ENCODE assay signal across 20 cellular contexts in the genomic region with DNA sequence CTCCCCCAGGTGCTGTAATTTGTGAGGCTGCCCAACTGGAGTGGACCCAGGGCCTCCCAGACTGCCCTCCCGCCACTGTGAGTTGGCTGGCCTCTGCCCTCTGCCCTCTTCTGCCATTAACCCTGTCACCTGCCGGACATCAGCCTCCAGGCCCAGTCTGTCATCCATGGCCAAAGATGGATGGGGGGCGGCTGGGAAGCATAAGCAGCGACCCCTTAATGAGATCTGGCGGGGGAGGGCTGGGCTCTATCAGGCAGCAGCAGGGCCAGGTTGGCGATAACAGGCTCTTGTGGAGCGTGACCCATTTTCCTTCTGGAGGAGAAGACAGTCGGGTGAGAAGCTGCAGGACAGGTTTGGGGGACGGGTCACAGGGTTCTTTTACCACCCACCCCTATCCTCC. TPM values are rescaled to one million over a fixed set of nuclear protein-coding genes. Genes with fewer than 3 reads are reported as not detected.
DNase-seq lines count a peak whose midpoint lies in the region; ATAC-seq, FAIRE-seq and TF ChIP-seq lines count a peak whose summit lies in the region.
"Had no signal": no experiment of that assay in that cellular context is flagged by ENCODE, and none has a peak within 500 bp of the region (broad histone marks: within the 10 kb centered on the region; RNA-seq: fewer than 3 reads in every experiment).

No MANE protein-coding gene starts in this region.

- no peaks in the 10 kb centered on the region for H3K23me2 ChIP-seq in H9 (ENCODE audit: insufficient read length, low read depth, low read length, poor library complexity, severe bottlenecking)
- H3K23me2 ChIP-seq in H1 (ENCODE audit: low read depth, low read length), result no peaks in the 10 kb centered on the region

- DNase-seq in H9 (no peak), NCI-H82 treated with DMSO at 0.1 percent for 48 hours (lab: John Stamatoyannopoulos, UW; ENCODE audit: unreplicated experiment) (peak; percentile 31), H1 (ENCODE audit: low read depth in 1 of 2, low spot score in 2 of 2) (no peak), neural progenitor cell (ENCODE audit: low spot score) (no peak), MM.1S (no peak), inferior parietal cortex (ENCODE audit: extremely low spot score) (no peak), hypothalamus (lab: John Stamatoyannopoulos, UW) (no peak)
- DNase-seq: Caco-2; CD4-positive, CD25-positive, alpha-beta regulatory T cell; EL; MV-4-11; NCI-H1930; NCI-H446; NCI-H774; PC-9; SJCRH30 had no signal

- H3F3A ChIP-seq in neural progenitor cell (ENCODE audit: low read depth) (peaks cover 64% of the 10 kb centered on the region), MM.1S (ENCODE audit: insufficient read depth, low read length) (no peaks in the 10 kb centered on the region)

- POLR2A ChIA-PET in H1 (lab: Charles Lee; ENCODE audit: partially characterized antibody), result interaction anchor here (0.8 to 3.1 kb wide), 5 partner anchors 10 to 52 kb away, joined by 3 to 12 read pairs (median 8); partner anchors contain the start of gene NFE2L1

- ATAC-seq in GM18519 (IDR thresholded peaks at IDR 0.05; ENCODE audit: low FRiP score, unreplicated experiment), result no peak

- H2BK15ac ChIP-seq in H9 (ENCODE audit: low read depth, low read length) (no peak overlapping the region; the same call in 1 of the 2 replicates), H1 (ENCODE audit: low read length) (no peak overlapping the region; the same call in 1 of the 2 replicates)

- H3T11ph ChIP-seq in H9 (ENCODE audit: low read length), result no peak overlapping the region

- H3K9me3 ChIP-seq in H9 (ENCODE audit: control insufficient read depth, low read depth, low read length), result no peaks in the 10 kb centered on the region
- no peaks in the 10 kb centered on the region for H3K9me3 ChIP-seq in H1 (ENCODE audit: insufficient read depth in 2 of 2, low read depth in 1 of 2, low read length in 1 of 2)
- no peaks in the 10 kb centered on the region for H3K9me3 ChIP-seq in neural progenitor cell (ENCODE audit: low read depth)
- no peaks in the 10 kb centered on the region for H3K9me3 ChIP-seq in MM.1S (replicated peaks; ENCODE audit: insufficient read depth, low read length)
- H3K9me3 ChIP-seq: Caco-2, SJCRH30 had no signal

- no peak for TF ChIP-seq POLR2A in H1 (IDR thresholded peaks at IDR 0.05; ENCODE audit: control extremely low read depth in 1 of 2, low read depth in 2 of 2, low read length in 2 of 2)

- H3K27ac ChIP-seq in H9 (ENCODE audit: insufficient read length, low read depth, low read length), result no peak overlapping the region
- no peak overlapping the region for H3K27ac ChIP-seq in H1 (ENCODE audit: low read depth, low read length)
- peak overlapping the region; percentile 88 for H3K27ac ChIP-seq in neural progenitor cell
- H3K27ac ChIP-seq in MM.1S (ENCODE audit: low read length), result no peak overlapping the region
- H3K27ac ChIP-seq: PC-9, SJCRH30 had no signal

- H2AK5ac ChIP-seq in H9 (ENCODE audit: insufficient read length, low read length), result no peak overlapping the region
- no peak overlapping the region for H2AK5ac ChIP-seq in H1 (ENCODE audit: low read depth, low read length)

- H4K20me1 ChIP-seq in H9 (ENCODE audit: control insufficient read depth, insufficient read depth, insufficient read length) (no peaks in the 10 kb centered on the region), H1 (replicated peaks in 1 of 2; ENCODE audit: control insufficient read depth in 1 of 2, insufficient read depth in 2 of 2, low read length in 2 of 2) (no peaks in the 10 kb centered on the region), neural progenitor cell (ENCODE audit: low read depth) (no peaks in the 10 kb centered on the region), MM.1S (ENCODE audit: insufficient read depth, low read length) (no peaks in the 10 kb centered on the region)

- no peaks in the 10 kb centered on the region for H3K79me2 ChIP-seq in H9 (ENCODE audit: insufficient read depth, low read length)
- no peaks in the 10 kb centered on the region for H3K79me2 ChIP-seq in H1 (ENCODE audit: control insufficient read depth in 1 of 2, insufficient read depth in 2 of 2, low read length in 2 of 2)
- H3K79me2 ChIP-seq in neural progenitor cell (ENCODE audit: low read depth), result no peaks in the 10 kb centered on the region
- H3K79me2 ChIP-seq in MM.1S (ENCODE audit: low read length), result no peaks in the 10 kb centered on the region

- H2BK12ac ChIP-seq in H9 (ENCODE audit: insufficient read length, low read depth, low read length) (no peak overlapping the region), H1 (ENCODE audit: low read depth, low read length) (peak overlapping the region; percentile 22; the same call in 1 of the 2 replicates)

- no CpG with 5 or more reads among the region's 9 CpGs for WGBS in H9 (ENCODE audit: extremely low coverage, insufficient read length, low lambda C conversion rate)
- WGBS in H1 (ENCODE audit: extremely low coverage in 1 of 2, insufficient coverage in 1 of 2, insufficient read length in 1 of 2, insufficient replicate concordance in 2 of 2, low coverage in 1 of 2, low lambda C conversion rate in 2 of 2, missing lambda C conversion rate in 1 of 2), 2 experiments, result 88% methylated on average over 9 of the region's 9 CpGs; no CpG with 5 or more reads in 1 of the 2 experiments

- H4K91ac ChIP-seq in H9 (ENCODE audit: insufficient read length, low read depth, low read length), result no peak overlapping the region
- H4K91ac ChIP-seq in H1 (replicated peaks; ENCODE audit: insufficient read length, low read length), result no peak overlapping the region

- H3K4me1 Mint-ChIP-seq in H9 (peaks cover 52 to 57% of the 10 kb centered on the region in 2 experiments), neural progenitor cell (peaks cover 73% of the 10 kb centered on the region)
- H3K4me1 Mint-ChIP-seq: CD4-positive, CD25-positive, alpha-beta regulatory T cell had no signal

- H3K18ac ChIP-seq in H9 (ENCODE audit: insufficient read length, low read depth, low read length), result no peak overlapping the region
- H3K18ac ChIP-seq in H1 (ENCODE audit: extremely low read depth, low read length), result peak overlapping the region; percentile 79; the same call in 1 of the 2 replicates

- no peak overlapping the region for H2AFZ ChIP-seq in H9 (ENCODE audit: low read length)
- H2AFZ ChIP-seq in H1 (ENCODE audit: low read length), result no peak overlapping the region
- no peak overlapping the region for H2AFZ ChIP-seq in neural progenitor cell (replicated peaks)
- H2AFZ ChIP-seq in MM.1S (ENCODE audit: low read length), result no peak overlapping the region
- H2AFZ ChIP-seq: PC-9 had no signal

- H3K4me1 ChIP-seq in H9 (ENCODE audit: insufficient read depth, low read length), result peaks cover 3% of the 10 kb centered on the region; the same call in 1 of the 2 replicates
- peaks cover 10 to 27% (median 19%) of the 10 kb centered on the region in 4 experiments for H3K4me1 ChIP-seq in H1 (replicated peaks in 1 of 4; ENCODE audit: control insufficient read depth in 3 of 4, insufficient read depth in 4 of 4, low read length in 3 of 4)
- peaks cover 72% of the 10 kb centered on the region for H3K4me1 ChIP-seq in neural progenitor cell
- H3K4me1 ChIP-seq in MM.1S (ENCODE audit: low read length), result no peaks in the 10 kb centered on the region
- H3K4me1 ChIP-seq: Caco-2 had no signal

- no peak overlapping the region for H3K56ac ChIP-seq in H9 (ENCODE audit: insufficient read length, low read depth, low read length)
- H3K56ac ChIP-seq in H1 (replicated peaks; ENCODE audit: insufficient read length, low read depth, low read length), result no peak overlapping the region

- no peaks in the 10 kb centered on the region for H3K36me3 Mint-ChIP-seq in H9 (ENCODE audit: insufficient read depth in 1 of 3, low read depth in 3 of 3)
- no peaks in the 10 kb centered on the region for H3K36me3 Mint-ChIP-seq in neural progenitor cell
- H3K36me3 Mint-ChIP-seq: CD4-positive, CD25-positive, alpha-beta regulatory T cell had no signal

- no peak overlapping the region for H2BK5ac ChIP-seq in H9 (ENCODE audit: insufficient read length, low read length)
- no peak overlapping the region for H2BK5ac ChIP-seq in H1 (ENCODE audit: low read depth, low read length)

- H2BK120ac ChIP-seq in H9 (ENCODE audit: low read depth, low read length, poor library complexity, severe bottlenecking), result no peak overlapping the region
- H2BK120ac ChIP-seq in H1 (replicated peaks; ENCODE audit: low read depth, low read length), result no peak overlapping the region

- no peak for TF ChIP-seq EP300 in H1 (IDR thresholded peaks at IDR 0.05; ENCODE audit: borderline replicate concordance in 1 of 2, low read depth in 2 of 2, low read length in 2 of 2)

- H3K9ac ChIP-seq in H9 (ENCODE audit: extremely low read depth, insufficient read length, low read length) (no peak overlapping the region), H1 (replicated peaks in 1 of 4; ENCODE audit: extremely low read depth in 1 of 4, low read depth in 3 of 4, low read length in 3 of 4) (no peak overlapping the region), neural progenitor cell (no peak overlapping the region), MM.1S (ENCODE audit: low read length) (no peak overlapping the region)

- H4K8ac ChIP-seq in H9 (replicated peaks; ENCODE audit: insufficient read length, low read depth, low read length) (no peak overlapping the region), H1 (ENCODE audit: extremely low read depth, insufficient read depth, low read length) (no peak overlapping the region)

- H2BK20ac ChIP-seq in H9 (ENCODE audit: low read depth, low read length, poor library complexity, severe bottlenecking), result no peak overlapping the region
- H2BK20ac ChIP-seq in H1 (ENCODE audit: low read length), result no peak overlapping the region; the same call in 1 of the 2 replicates

- no peaks in the 10 kb centered on the region; the same call in 1 of the 2 replicates for H3K27me3 Mint-ChIP-seq in H9 (ENCODE audit: low read depth)
- H3K27me3 Mint-ChIP-seq in neural progenitor cell (ENCODE audit: insufficient read depth, low read depth), result peaks cover 6% of the 10 kb centered on the region

- H3K4ac ChIP-seq in H9 (ENCODE audit: low read depth, low read length), result no peak overlapping the region
- no peak overlapping the region for H3K4ac ChIP-seq in H1 (replicated peaks; ENCODE audit: insufficient read length, low read depth, low read length)

- peak overlapping the region; percentile 35; the same call in 1 of the 2 replicates for H3K14ac ChIP-seq in H9 (ENCODE audit: insufficient read depth, low read length)
- H3K14ac ChIP-seq in H1 (ENCODE audit: insufficient read length), result no peak overlapping the region

- H3K23ac ChIP-seq in H9 (ENCODE audit: insufficient read length, low read depth, low read length) (no peak overlapping the region), H1 (ENCODE audit: insufficient read length) (no peak overlapping the region)

- H3K4me3 ChIP-seq in H1 (ENCODE audit: extremely low read depth in 1 of 4, insufficient read depth in 2 of 4, low read depth in 3 of 4, low read length in 4 of 4), result no peak overlapping the region
- H3K4me3 ChIP-seq in neural progenitor cell, result no peak overlapping the region
- no peak overlapping the region for H3K4me3 ChIP-seq in MM.1S (ENCODE audit: low read length)
- H3K4me3 ChIP-seq: PC-9, SJCRH30 had no signal

- H3K9me3 Mint-ChIP-seq in H9 (no peaks in the 10 kb centered on the region; a peak in 1 of 5 replicates), neural progenitor cell (no peaks in the 10 kb centered on the region)
- H3K9me3 Mint-ChIP-seq: CD4-positive, CD25-positive, alpha-beta regulatory T cell had no signal

- H3K36me3 ChIP-seq in H1 (ENCODE audit: control insufficient read depth in 2 of 4, insufficient read depth in 4 of 4, low read length in 3 of 4) (no peaks in the 10 kb centered on the region), neural progenitor cell (no peaks in the 10 kb centered on the region), MM.1S (replicated peaks; ENCODE audit: insufficient read depth, low read length) (no peaks in the 10 kb centered on the region)
- H3K36me3 ChIP-seq: SJCRH30 had no signal

- no peak for FAIRE-seq in H1 (lab: Jason Lieb, UNC)
- FAIRE-seq: GM19239, H54 had no signal

- H3K27me3 ChIP-seq in H9 (ENCODE audit: insufficient read depth, low read length), result no peaks in the 10 kb centered on the region
- H3K27me3 ChIP-seq in H1 (replicated peaks in 1 of 4; ENCODE audit: control insufficient read depth in 3 of 4, extremely low read depth in 1 of 4, insufficient read depth in 3 of 4, low read length in 3 of 4), result no peaks in the 10 kb centered on the region
- no peaks in the 10 kb centered on the region for H3K27me3 ChIP-seq in neural progenitor cell
- no peaks in the 10 kb centered on the region for H3K27me3 ChIP-seq in MM.1S (replicated peaks; ENCODE audit: insufficient read depth, low read length)
- H3K27me3 ChIP-seq: SJCRH30 had no signal

- H3K27ac Mint-ChIP-seq in H9, result peak overlapping the region in 2 of 3 experiments; percentile 12 to 60; a peak in 2 of 7 replicates
- H3K27ac Mint-ChIP-seq in neural progenitor cell, result peak overlapping the region; percentile 99
- H3K27ac Mint-ChIP-seq: CD4-positive, CD25-positive, alpha-beta regulatory T cell had no signal

- no peaks in the 10 kb centered on the region for H3K9me2 ChIP-seq in MM.1S (replicated peaks; ENCODE audit: insufficient read depth, low read length)

- TF ChIP-seq CTCF in H9 (conservative IDR thresholded peaks at IDR 0.05) (no peak), H1 (IDR thresholded peaks at IDR 0.05; ENCODE audit: control extremely low read depth in 1 of 3, insufficient read depth in 1 of 3, low read depth in 1 of 3, low read length in 3 of 3) (no peak), neural progenitor cell (IDR thresholded peaks at IDR 0.05) (no peak), MM.1S (IDR thresholded peaks at IDR 0.05; ENCODE audit: low read length) (no peak)

- H4K5ac ChIP-seq in H9 (ENCODE audit: insufficient read length, low read depth, low read length), result no peak overlapping the region
- no peak overlapping the region for H4K5ac ChIP-seq in H1 (ENCODE audit: insufficient read length, low read depth, low read length)

- H3K79me1 ChIP-seq in H9 (ENCODE audit: insufficient read depth, low read depth, low read length, poor library complexity, severe bottlenecking) (no peaks in the 10 kb centered on the region), H1 (ENCODE audit: low read depth, low read length) (no peaks in the 10 kb centered on the region)

- CTCF ChIA-PET in H1 (lab: Charles Lee; ENCODE audit: partially characterized antibody), result interaction anchor here (0.9 to 27.8 kb wide), 11 partner anchors 8 to 153 kb away, joined by 3 to 493 read pairs (median 7); partner anchors contain the start of genes PNPO and PRR15L

- no peak for TF ChIP-seq RAD21 in H1 (IDR thresholded peaks at IDR 0.05 in 1 of 2, conservative IDR thresholded peaks at IDR 0.05 in 1 of 2; ENCODE audit: low read depth in 2 of 2, low read length in 2 of 2)

- H3K4me3 Mint-ChIP-seq in H9 (no peak overlapping the region), neural progenitor cell (peak overlapping the region; percentile 66)
- H3K4me3 Mint-ChIP-seq: CD4-positive, CD25-positive, alpha-beta regulatory T cell had no signal

- H3K4me2 ChIP-seq in H9 (ENCODE audit: insufficient read depth, insufficient read length, low read length) (no peak overlapping the region), H1 (ENCODE audit: insufficient read depth in 1 of 2, low read depth in 2 of 2, low read length in 2 of 2) (no peak overlapping the region), neural progenitor cell (peak overlapping the region; percentile 63), MM.1S (ENCODE audit: low read depth, low read length) (no peak overlapping the region)
- H3K4me2 ChIP-seq: PC-9 had no signal

RNA-seq across cellular contexts. Expression of gene CDK5RAP3, which starts 25.3 kb away (rescaled TPM):
- 144 and 149 TPM in 2 replicates for total RNA-seq in H9 (2021)
- total RNA-seq in H1 (2021; fragmentation: NEBNext Ultra II Directional; extraction: Animal tissue kit (Norgen Biotek cat#: 25700)), result 88.2 and 97.6 TPM in 2 replicates
- 93.2 and 119 TPM in 2 replicates for polyA plus RNA-seq in H1 (2011; rRNA removed)
- 159 TPM for polyA plus RNA-seq in H1 (2011; cell fraction: cytosol; rRNA removed)
- polyA plus RNA-seq in H1 (2011; cell fraction: nucleus; rRNA removed), result 845 TPM
- polyA plus RNA-seq in H1 (2012, experiment 1 of 2), result 134 to 181 TPM (median 168 TPM) in 4 replicates
- polyA plus RNA-seq in H1 (2012, experiment 2 of 2), result 47.9 TPM
- polyA plus RNA-seq in H1 (2013, experiment 1 of 2), result 99.7 TPM
- polyA plus RNA-seq in H1 (2013, experiment 2 of 2), result 95.7 TPM
- 131 and 169 TPM in 2 replicates for polyA minus RNA-seq in H1 (2011; rRNA and poly(A)+ RNA removed)
- polyA minus RNA-seq in H1 (2011; cell fraction: cytosol; rRNA and poly(A)+ RNA removed), result 41.5 TPM
- polyA minus RNA-seq in H1 (2011; cell fraction: nucleus; rRNA and poly(A)+ RNA removed), result 147 TPM
- total RNA-seq in neural progenitor cell (ENCODE audit: low replicate concordance), result 104 and 168 TPM in 2 replicates

RNA-seq across cellular contexts. Expression of gene PRR15L, which starts 38.5 kb away (rescaled TPM):
- total RNA-seq in H9 (2021) (not detected in 2 replicates), neural progenitor cell (ENCODE audit: low replicate concordance) (not detected in 2 replicates)
- 0.26 and 0.34 TPM in 2 replicates for total RNA-seq in H1 (2021; fragmentation: NEBNext Ultra II Directional; extraction: Animal tissue kit (Norgen Biotek cat#: 25700))
- polyA plus RNA-seq in H1 (2011; rRNA removed), result 1.1 TPM in 2 replicates
- polyA plus RNA-seq in H1 (2011; cell fraction: cytosol; rRNA removed), result 1.1 TPM
- polyA plus RNA-seq in H1 (2011; cell fraction: nucleus; rRNA removed), result 0.87 TPM
- polyA plus RNA-seq in H1 (2012, experiment 1 of 2), result 0.54 to 0.76 TPM (median 0.64 TPM) in 4 replicates
- 0.70 TPM for polyA plus RNA-seq in H1 (2012, experiment 2 of 2)
- polyA plus RNA-seq in H1 (2013, experiment 1 of 2), result 0.20 TPM
- polyA plus RNA-seq in H1 (2013, experiment 2 of 2), result 0.20 TPM
- polyA minus RNA-seq in H1 (2011; rRNA and poly(A)+ RNA removed), result 0.51 and 0.98 TPM in 2 replicates
- 0.95 TPM for polyA minus RNA-seq in H1 (2011; cell fraction: cytosol; rRNA and poly(A)+ RNA removed)
- 0.40 TPM for polyA minus RNA-seq in H1 (2011; cell fraction: nucleus; rRNA and poly(A)+ RNA removed)
- total RNA-seq: CD4-positive, CD25-positive, alpha-beta regulatory T cell; HT1080; SJCRH30 had no signal

RNA-seq across cellular contexts. Expression of gene COPZ2, which starts 41.4 kb away (rescaled TPM):
- total RNA-seq in H9 (2021) (0.68 and 0.77 TPM in 2 replicates), neural progenitor cell (ENCODE audit: low replicate concordance) (0.30 and 0.74 TPM in 2 replicates)
- not detected in 2 replicates for total RNA-seq in H1 (2021; fragmentation: NEBNext Ultra II Directional; extraction: Animal tissue kit (Norgen Biotek cat#: 25700))
- 0.24 and 0.25 TPM in 2 replicates for polyA plus RNA-seq in H1 (2011; rRNA removed)
- 0.23 TPM for polyA plus RNA-seq in H1 (2011; cell fraction: cytosol; rRNA removed)
- 0.47 TPM for polyA plus RNA-seq in H1 (2011; cell fraction: nucleus; rRNA removed)
- 0.34 to 0.45 TPM in 2 of 4 replicates, not detected in the others for polyA plus RNA-seq in H1 (2012, experiment 1 of 2)
- polyA plus RNA-seq in H1 (2012, experiment 2 of 2), result not detected
- 0.41 TPM for polyA plus RNA-seq in H1 (2013, experiment 1 of 2)
- 0.70 TPM for polyA plus RNA-seq in H1 (2013, experiment 2 of 2)
- polyA minus RNA-seq in H1 (2011; rRNA and poly(A)+ RNA removed), result not detected in 2 replicates
- polyA minus RNA-seq in H1 (2011; cell fraction: cytosol; rRNA and poly(A)+ RNA removed), result not detected
- not detected for polyA minus RNA-seq in H1 (2011; cell fraction: nucleus; rRNA and poly(A)+ RNA removed)

RNA-seq across cellular contexts. Expression of gene NFE2L1, which starts 52.0 kb away (rescaled TPM):
- 158 and 161 TPM in 2 replicates for total RNA-seq in H9 (2021)
- total RNA-seq in H1 (2021; fragmentation: NEBNext Ultra II Directional; extraction: Animal tissue kit (Norgen Biotek cat#: 25700)), result 140 and 148 TPM in 2 replicates
- 143 and 173 TPM in 2 replicates for polyA plus RNA-seq in H1 (2011; rRNA removed)
- polyA plus RNA-seq in H1 (2011; cell fraction: cytosol; rRNA removed), result 181 TPM
- polyA plus RNA-seq in H1 (2011; cell fraction: nucleus; rRNA removed), result 178 TPM
- 161 to 195 TPM (median 173 TPM) in 4 replicates for polyA plus RNA-seq in H1 (2012, experiment 1 of 2)
- polyA plus RNA-seq in H1 (2012, experiment 2 of 2), result 101 TPM
- 146 TPM for polyA plus RNA-seq in H1 (2013, experiment 1 of 2)
- polyA plus RNA-seq in H1 (2013, experiment 2 of 2), result 156 TPM
- polyA minus RNA-seq in H1 (2011; rRNA and poly(A)+ RNA removed), result 193 and 224 TPM in 2 replicates
- polyA minus RNA-seq in H1 (2011; cell fraction: cytosol; rRNA and poly(A)+ RNA removed), result 160 TPM
- polyA minus RNA-seq in H1 (2011; cell fraction: nucleus; rRNA and poly(A)+ RNA removed), result 99.1 TPM
- 73.4 and 104 TPM in 2 replicates for total RNA-seq in neural progenitor cell (ENCODE audit: low replicate concordance)

RNA-seq across cellular contexts. Expression of gene PNPO, which starts 54.8 kb away (rescaled TPM):
- total RNA-seq in H9 (2021) (6.7 and 7.3 TPM in 2 replicates), neural progenitor cell (ENCODE audit: low replicate concordance) (8.0 and 9.1 TPM in 2 replicates)
- total RNA-seq in H1 (2021; fragmentation: NEBNext Ultra II Directional; extraction: Animal tissue kit (Norgen Biotek cat#: 25700)), result 7.0 and 8.8 TPM in 2 replicates
- polyA plus RNA-seq in H1 (2011; rRNA removed), result 7.5 and 8.1 TPM in 2 replicates
- polyA plus RNA-seq in H1 (2011; cell fraction: cytosol; rRNA removed), result 7.3 TPM
- polyA plus RNA-seq in H1 (2011; cell fraction: nucleus; rRNA removed), result 4.6 TPM
- polyA plus RNA-seq in H1 (2012, experiment 1 of 2), result 3.2 to 5.9 TPM (median 5.0 TPM) in 4 replicates
- polyA plus RNA-seq in H1 (2012, experiment 2 of 2), result 4.7 TPM
- 5.1 TPM for polyA plus RNA-seq in H1 (2013, experiment 1 of 2)
- 5.1 TPM for polyA plus RNA-seq in H1 (2013, experiment 2 of 2)
- 10.6 and 10.7 TPM in 2 replicates for polyA minus RNA-seq in H1 (2011; rRNA and poly(A)+ RNA removed)
- polyA minus RNA-seq in H1 (2011; cell fraction: cytosol; rRNA and poly(A)+ RNA removed), result 6.8 TPM
- 5.2 TPM for polyA minus RNA-seq in H1 (2011; cell fraction: nucleus; rRNA and poly(A)+ RNA removed)
